In the genomic region with DNA sequence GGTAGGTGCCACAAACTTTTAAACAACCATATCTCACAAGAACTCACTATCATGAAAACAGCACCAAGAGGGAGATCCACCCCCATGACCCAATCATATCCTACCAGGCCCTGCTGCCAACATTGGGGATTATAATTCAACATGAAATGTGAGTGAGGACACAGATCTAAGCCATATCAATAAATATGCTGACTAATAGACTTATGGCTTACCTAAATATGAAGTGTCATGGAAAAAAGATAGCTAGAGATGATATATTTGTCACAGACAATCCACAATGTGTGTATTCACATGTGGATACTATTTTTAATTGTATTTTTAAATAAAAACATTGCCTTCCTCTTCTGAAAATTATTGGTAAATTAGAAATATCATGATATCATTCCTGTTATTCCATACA, we compare ENCODE assay signal across 3 cellular contexts.
TF ChIP-seq lines count a peak whose summit lies in the region.

No MANE protein-coding gene starts in this region.

TF ChIP-seq in HepG2, 621 proteins besides CTCF, POLR2A, EP300 and RAD21:
- TF ChIP-seq MAFK (conservative IDR thresholded peaks at IDR 0.05 in 1 of 2, IDR thresholded peaks at IDR 0.05 in 1 of 2; ENCODE audit: low read length in 2 of 2) (peak in 1 of 2 experiments; percentile 70; a peak in 2 of 4 replicates), MAFF (IDR thresholded peaks at IDR 0.05; ENCODE audit: low read depth, low read length) (peak; percentile 67)
- TF ChIP-seq, protein P1, sequence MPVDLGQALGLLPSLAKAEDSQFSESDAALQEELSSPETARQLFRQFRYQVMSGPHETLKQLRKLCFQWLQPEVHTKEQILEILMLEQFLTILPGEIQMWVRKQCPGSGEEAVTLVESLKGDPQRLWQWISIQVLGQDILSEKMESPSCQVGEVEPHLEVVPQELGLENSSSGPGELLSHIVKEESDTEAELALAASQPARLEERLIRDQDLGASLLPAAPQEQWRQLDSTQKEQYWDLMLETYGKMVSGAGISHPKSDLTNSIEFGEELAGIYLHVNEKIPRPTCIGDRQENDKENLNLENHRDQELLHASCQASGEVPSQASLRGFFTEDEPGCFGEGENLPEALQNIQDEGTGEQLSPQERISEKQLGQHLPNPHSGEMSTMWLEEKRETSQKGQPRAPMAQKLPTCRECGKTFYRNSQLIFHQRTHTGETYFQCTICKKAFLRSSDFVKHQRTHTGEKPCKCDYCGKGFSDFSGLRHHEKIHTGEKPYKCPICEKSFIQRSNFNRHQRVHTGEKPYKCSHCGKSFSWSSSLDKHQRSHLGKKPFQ (CRISPR knock-in tag; IDR thresholded peaks at IDR 0.05; ENCODE audit: insufficient replicate concordance): no peak
TF ChIP-seq in HepG2: peak in this region for 2.

TF ChIP-seq in IMR-90, 13 proteins besides CTCF, POLR2A, EP300 and RAD21:
- TF ChIP-seq MAFK (IDR thresholded peaks at IDR 0.05; ENCODE audit: low read depth, low read length): peak; percentile 74
- no peak for TF ChIP-seq MAZ (IDR thresholded peaks at IDR 0.05; ENCODE audit: borderline replicate concordance, low read depth, low read length)

TF ChIP-seq in K562, 482 proteins besides CTCF, POLR2A, EP300 and RAD21:
- 0 out of 2 replicates have a peak, but pooled peaks have one; percentile 9 for TF ChIP-seq MAFG (tag; conservative IDR thresholded peaks at IDR 0.05)
- TF ChIP-seq ZBED1 (IDR thresholded peaks at IDR 0.05): no peak
- peak; percentile 34; the same call in 1 of the 2 replicates for TF ChIP-seq C11orf30 (IDR thresholded peaks at IDR 0.05; ENCODE audit: low read depth)
- TF ChIP-seq, protein P2, sequence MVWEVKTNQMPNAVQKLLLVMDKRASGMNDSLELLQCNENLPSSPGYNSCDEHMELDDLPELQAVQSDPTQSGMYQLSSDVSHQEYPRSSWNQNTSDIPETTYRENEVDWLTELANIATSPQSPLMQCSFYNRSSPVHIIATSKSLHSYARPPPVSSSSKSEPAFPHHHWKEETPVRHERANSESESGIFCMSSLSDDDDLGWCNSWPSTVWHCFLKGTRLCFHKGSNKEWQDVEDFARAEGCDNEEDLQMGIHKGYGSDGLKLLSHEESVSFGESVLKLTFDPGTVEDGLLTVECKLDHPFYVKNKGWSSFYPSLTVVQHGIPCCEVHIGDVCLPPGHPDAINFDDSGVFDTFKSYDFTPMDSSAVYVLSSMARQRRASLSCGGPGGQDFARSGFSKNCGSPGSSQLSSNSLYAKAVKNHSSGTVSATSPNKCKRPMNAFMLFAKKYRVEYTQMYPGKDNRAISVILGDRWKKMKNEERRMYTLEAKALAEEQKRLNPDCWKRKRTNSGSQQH (CRISPR knock-in tag; IDR thresholded peaks at IDR 0.05): no peak
- no peak for TF ChIP-seq SP2 (IDR thresholded peaks at IDR 0.05; ENCODE audit: extremely low read depth, low read depth, low read length, poor library complexity, severe bottlenecking)
- TF ChIP-seq ZFP30 (CRISPR knock-in tag; IDR thresholded peaks at IDR 0.05; ENCODE audit: borderline replicate concordance): no peak
- TF ChIP-seq MTA2 (IDR thresholded peaks at IDR 0.05; ENCODE audit: low read depth): no peak
- peak; percentile 74 for TF ChIP-seq ZNF316 (IDR thresholded peaks at IDR 0.05)
- no peak for TF ChIP-seq NFIX (CRISPR knock-in tag; IDR thresholded peaks at IDR 0.05; ENCODE audit: low read depth)
- TF ChIP-seq, protein P3, sequence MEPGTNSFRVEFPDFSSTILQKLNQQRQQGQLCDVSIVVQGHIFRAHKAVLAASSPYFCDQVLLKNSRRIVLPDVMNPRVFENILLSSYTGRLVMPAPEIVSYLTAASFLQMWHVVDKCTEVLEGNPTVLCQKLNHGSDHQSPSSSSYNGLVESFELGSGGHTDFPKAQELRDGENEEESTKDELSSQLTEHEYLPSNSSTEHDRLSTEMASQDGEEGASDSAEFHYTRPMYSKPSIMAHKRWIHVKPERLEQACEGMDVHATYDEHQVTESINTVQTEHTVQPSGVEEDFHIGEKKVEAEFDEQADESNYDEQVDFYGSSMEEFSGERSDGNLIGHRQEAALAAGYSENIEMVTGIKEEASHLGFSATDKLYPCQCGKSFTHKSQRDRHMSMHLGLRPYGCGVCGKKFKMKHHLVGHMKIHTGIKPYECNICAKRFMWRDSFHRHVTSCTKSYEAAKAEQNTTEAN (CRISPR knock-in tag; IDR thresholded peaks at IDR 0.05): no peak
- TF ChIP-seq, protein P4, sequence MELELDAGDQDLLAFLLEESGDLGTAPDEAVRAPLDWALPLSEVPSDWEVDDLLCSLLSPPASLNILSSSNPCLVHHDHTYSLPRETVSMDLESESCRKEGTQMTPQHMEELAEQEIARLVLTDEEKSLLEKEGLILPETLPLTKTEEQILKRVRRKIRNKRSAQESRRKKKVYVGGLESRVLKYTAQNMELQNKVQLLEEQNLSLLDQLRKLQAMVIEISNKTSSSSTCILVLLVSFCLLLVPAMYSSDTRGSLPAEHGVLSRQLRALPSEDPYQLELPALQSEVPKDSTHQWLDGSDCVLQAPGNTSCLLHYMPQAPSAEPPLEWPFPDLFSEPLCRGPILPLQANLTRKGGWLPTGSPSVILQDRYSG (tag; conservative IDR thresholded peaks at IDR 0.05; ENCODE audit: low read depth): no peak
- TF ChIP-seq ZFP36 (IDR thresholded peaks at IDR 0.05; ENCODE audit: low read depth, low read length, partially characterized antibody): no peak
- no peak for TF ChIP-seq ZSCAN29 (IDR thresholded peaks at IDR 0.05)
- TF ChIP-seq HNRNPH1 (optimal IDR thresholded peaks at IDR 0.05; ENCODE audit: low read depth, low read length): no peak
- TF ChIP-seq, protein P5, sequence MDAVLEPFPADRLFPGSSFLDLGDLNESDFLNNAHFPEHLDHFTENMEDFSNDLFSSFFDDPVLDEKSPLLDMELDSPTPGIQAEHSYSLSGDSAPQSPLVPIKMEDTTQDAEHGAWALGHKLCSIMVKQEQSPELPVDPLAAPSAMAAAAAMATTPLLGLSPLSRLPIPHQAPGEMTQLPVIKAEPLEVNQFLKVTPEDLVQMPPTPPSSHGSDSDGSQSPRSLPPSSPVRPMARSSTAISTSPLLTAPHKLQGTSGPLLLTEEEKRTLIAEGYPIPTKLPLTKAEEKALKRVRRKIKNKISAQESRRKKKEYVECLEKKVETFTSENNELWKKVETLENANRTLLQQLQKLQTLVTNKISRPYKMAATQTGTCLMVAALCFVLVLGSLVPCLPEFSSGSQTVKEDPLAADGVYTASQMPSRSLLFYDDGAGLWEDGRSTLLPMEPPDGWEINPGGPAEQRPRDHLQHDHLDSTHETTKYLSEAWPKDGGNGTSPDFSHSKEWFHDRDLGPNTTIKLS (IDR thresholded peaks at IDR 0.05; ENCODE audit: borderline replicate concordance, low read depth): no peak
